ENCODE assay signal across 2 cellular contexts in genomic region chr5:26148569-26149107, GRCh38.
TF ChIP-seq lines count a peak whose summit lies in the region.

No MANE protein-coding gene starts in this region.

TF ChIP-seq in H1, 55 proteins besides CTCF, POLR2A, EP300 and RAD21:
- TF ChIP-seq ATF2 (IDR thresholded peaks at IDR 0.05; ENCODE audit: low read length) (no peak), BRCA1 (IDR thresholded peaks at IDR 0.05; ENCODE audit: low read depth, low read length) (no peak), SRF (IDR thresholded peaks at IDR 0.05; ENCODE audit: low read depth, low read length) (no peak), ATF3 (IDR thresholded peaks at IDR 0.05; ENCODE audit: insufficient read depth, low read depth, low read length) (no peak), KDM5A (IDR thresholded peaks at IDR 0.05; ENCODE audit: low read length) (no peak), SIN3A (conservative IDR thresholded peaks at IDR 0.05 in 1 of 2, IDR thresholded peaks at IDR 0.05 in 1 of 2; ENCODE audit: low read depth in 1 of 2, low read length in 2 of 2) (no peak), EGR1 (IDR thresholded peaks at IDR 0.05; ENCODE audit: borderline replicate concordance, low read depth, low read length) (no peak), YY1 (IDR thresholded peaks at IDR 0.05; ENCODE audit: low read depth, low read length) (no peak), POLR2AphosphoS5 (IDR thresholded peaks at IDR 0.05; ENCODE audit: low read depth, low read length) (no peak), KDM4A (IDR thresholded peaks at IDR 0.05; ENCODE audit: low read depth, low read length, severe bottlenecking) (no peak), BCL11A (IDR thresholded peaks at IDR 0.05; ENCODE audit: low read depth in 2 of 2, low read length in 2 of 2) (no peak), E2F6 (IDR thresholded peaks at IDR 0.05) (no peak), POU5F1 (IDR thresholded peaks at IDR 0.05; ENCODE audit: low read depth, low read length) (no peak)

TF ChIP-seq in HepG2, 621 proteins besides CTCF, POLR2A, EP300 and RAD21 (continued from another document):
- TF ChIP-seq GMEB2 (CRISPR knock-in tag; IDR thresholded peaks at IDR 0.05; ENCODE audit: low read depth) = no peak
- TF ChIP-seq FUBP1 (CRISPR knock-in tag; IDR thresholded peaks at IDR 0.05; ENCODE audit: borderline replicate concordance) = no peak
- no peak for TF ChIP-seq CREBL2 (CRISPR knock-in tag; IDR thresholded peaks at IDR 0.05; ENCODE audit: borderline replicate concordance)
- TF ChIP-seq DMAP1 (CRISPR knock-in tag; IDR thresholded peaks at IDR 0.05) = no peak
- no peak for TF ChIP-seq AGO1 (IDR thresholded peaks at IDR 0.05; ENCODE audit: low read depth, low read length, poor library complexity, severe bottlenecking)
- TF ChIP-seq CENPX (CRISPR knock-in tag; IDR thresholded peaks at IDR 0.05) = no peak
- TF ChIP-seq ZBTB40 (IDR thresholded peaks at IDR 0.05) = no peak
- no peak for TF ChIP-seq ZBTB40 (CRISPR knock-in tag; IDR thresholded peaks at IDR 0.05)
- no peak for TF ChIP-seq ESRRA (CRISPR knock-in tag; IDR thresholded peaks at IDR 0.05; ENCODE audit: low read depth)
- TF ChIP-seq MIER3 (CRISPR knock-in tag; IDR thresholded peaks at IDR 0.05; ENCODE audit: borderline replicate concordance) = no peak
- TF ChIP-seq ZNF512B (CRISPR knock-in tag; IDR thresholded peaks at IDR 0.05; ENCODE audit: borderline replicate concordance) = no peak
- no peak for TF ChIP-seq ZNF432 (CRISPR knock-in tag; IDR thresholded peaks at IDR 0.05; ENCODE audit: borderline replicate concordance)
- TF ChIP-seq GATAD2A (CRISPR knock-in tag; IDR thresholded peaks at IDR 0.05) = no peak
- no peak for TF ChIP-seq ZNF124 (CRISPR knock-in tag; IDR thresholded peaks at IDR 0.05)
